In genomic region chrX:28659269-28659668, GRCh38 we compare ENCODE assay signal across 14 cellular contexts.
DNase-seq lines count a peak whose midpoint lies in the region; ATAC-seq, FAIRE-seq and TF ChIP-seq lines count a peak whose summit lies in the region.
"Had no signal": no experiment of that assay in that cellular context is flagged by ENCODE, and none has a peak within 500 bp of the region (broad histone marks: within the 10 kb centered on the region; RNA-seq: fewer than 3 reads in every experiment).

No MANE protein-coding gene starts in this region.

- H3K9me3 Mint-ChIP-seq in type B pancreatic cell, result peaks cover 10% of the 10 kb centered on the region

- TF ChIP-seq EP300 in HepG2 (IDR thresholded peaks at IDR 0.05; ENCODE audit: low read depth in 2 of 2, low read length in 2 of 2) (no peak), HepG2 (CRISPR knock-in tag; IDR thresholded peaks at IDR 0.05; ENCODE audit: borderline replicate concordance) (no peak)

- intact Hi-C loops in HepG2 (cut with micrococcal nuclease; ENCODE audit: unreplicated experiment), result no loop called here

- H3K4me3 Mint-ChIP-seq in type B pancreatic cell, result no peak overlapping the region
- H3K4me3 Mint-ChIP-seq: CD4-positive, CD25-positive, alpha-beta regulatory T cell had no signal

- peaks cover 4% of the 10 kb centered on the region for H3K36me3 Mint-ChIP-seq in type B pancreatic cell
- H3K36me3 Mint-ChIP-seq: CD4-positive, CD25-positive, alpha-beta regulatory T cell had no signal

- H3K27me3 ChIP-seq in liver (ENCODE audit: control insufficient read depth in 4 of 4, insufficient read depth in 4 of 4, low read length in 3 of 4), result peaks cover 0 to 3% (median 0%) of the 10 kb centered on the region in 4 donors
- H3K27me3 ChIP-seq in HepG2 (ENCODE audit: control insufficient read depth in 1 of 2, insufficient read depth in 2 of 2, low read length in 2 of 2), result no peaks in the 10 kb centered on the region

- peak; percentile 19 for TF ChIP-seq CTCF in liver (IDR thresholded peaks at IDR 0.05; ENCODE audit: low read depth, low read length, missing input control)
- TF ChIP-seq CTCF in HepG2 (CRISPR knock-in tag; IDR thresholded peaks at IDR 0.05), result no peak
- TF ChIP-seq CTCF in type B pancreatic cell (conservative IDR thresholded peaks at IDR 0.05), result peak; percentile 61

- POLR2A ChIA-PET in HepG2 (lab: Yijun Ruan, JAX), result no interaction called here

- H3K36me3 ChIP-seq in liver (ENCODE audit: control insufficient read depth in 4 of 4, insufficient read depth in 3 of 4, low read depth in 1 of 4, low read length in 3 of 4), result no peaks in the 10 kb centered on the region
- H3K36me3 ChIP-seq in HepG2 (replicated peaks in 1 of 2; ENCODE audit: control insufficient read depth in 1 of 2, insufficient read depth in 2 of 2, low read length in 2 of 2), result no peaks in the 10 kb centered on the region

- H3K79me2 ChIP-seq in HepG2 (ENCODE audit: insufficient read depth, low read length), result no peaks in the 10 kb centered on the region

- BruUV-seq in HepG2 (replicated peaks; lab: Mats Ljungman, UMichigan), result no TSS peak

- H3K9ac ChIP-seq in liver (ENCODE audit: low read depth in 1 of 2, low read length in 2 of 2) (no peak overlapping the region), HepG2 (ENCODE audit: insufficient read depth, low read depth, low read length) (no peak overlapping the region)

- no peak for TF ChIP-seq POLR2A in HepG2 (IDR thresholded peaks at IDR 0.05; ENCODE audit: insufficient read depth in 1 of 2, low read depth in 2 of 2, low read length in 2 of 2)
- TF ChIP-seq POLR2A in H54 (IDR thresholded peaks at IDR 0.05; ENCODE audit: low read depth, low read length), result no peak

- in situ Hi-C loops in HepG2 (cut with HindIII; ENCODE audit: extremely low pct_ligation_motif_present, low pct_unique_long_range_greater_than_20kb), result no loop called here

- H3K27ac Mint-ChIP-seq in type B pancreatic cell, result no peak overlapping the region
- H3K27ac Mint-ChIP-seq: CD4-positive, CD25-positive, alpha-beta regulatory T cell had no signal

- H3K4me3 ChIP-seq in liver (ENCODE audit: low read depth in 1 of 3, low read length in 3 of 3) (no peak overlapping the region), HepG2 (replicated peaks in 1 of 3; ENCODE audit: insufficient read depth in 1 of 3, low read depth in 2 of 3, low read length in 3 of 3) (no peak overlapping the region)

- H3K4me1 Mint-ChIP-seq in type B pancreatic cell (ENCODE audit: unreplicated experiment), result no peaks in the 10 kb centered on the region
- H3K4me1 Mint-ChIP-seq: CD4-positive, CD25-positive, alpha-beta regulatory T cell had no signal

- CTCF ChIA-PET in HepG2 (lab: Yijun Ruan, JAX; ENCODE audit: low intra/inter-chr PET ratio, low total read pairs), result no interaction called here

- H3K4me1 ChIP-seq in liver (ENCODE audit: control insufficient read depth in 4 of 4, insufficient read depth in 4 of 4, low read length in 3 of 4), result no peaks in the 10 kb centered on the region
- H3K4me1 ChIP-seq in HepG2 (ENCODE audit: insufficient read depth, low read length), result no peaks in the 10 kb centered on the region

- peaks cover 0 to 2% (median 0%) of the 10 kb centered on the region in 4 donors for H3K9me3 ChIP-seq in liver (ENCODE audit: control insufficient read depth in 4 of 4, low read length in 3 of 4)
- no peaks in the 10 kb centered on the region for H3K9me3 ChIP-seq in HepG2 (ENCODE audit: low read length)

- TF ChIP-seq RAD21 in liver (IDR thresholded peaks at IDR 0.05) (peak; percentile 20 to 60), HepG2 (CRISPR knock-in tag; IDR thresholded peaks at IDR 0.05) (no peak)

- WGBS in liver, result 82% methylated on average over 23 of the region's 23 CpGs
- WGBS in HepG2 (ENCODE audit: low lambda C conversion rate), result 96% methylated on average over 15 of the region's 23 CpGs

- FAIRE-seq in HepG2 (lab: Jason Lieb, UNC), result no peak
- FAIRE-seq in H54 (lab: Jason Lieb, UNC), result no peak

- ATAC-seq in HepG2, result no peak

- no peak overlapping the region for H3K27ac ChIP-seq in liver (ENCODE audit: low read depth in 1 of 2, low read length in 2 of 2)
- no peak overlapping the region for H3K27ac ChIP-seq in HepG2 (ENCODE audit: extremely low read length, insufficient read depth, low read length)

- H3K4me2 ChIP-seq in HepG2 (ENCODE audit: low read depth, low read length), result no peak overlapping the region

- no peak overlapping the region for H2AFZ ChIP-seq in HepG2 (ENCODE audit: low read length)

- DNase-seq in HepG2 (ENCODE audit: low spot score) (no peak), NCI-H1930 (lab: John Stamatoyannopoulos, UW) (peak; percentile 15 to 51), dermis blood vessel endothelial cell (peak; percentile 0), type B pancreatic cell (ENCODE audit: extremely low spot score, unreplicated experiment) (no peak), kidney glomerular epithelial cell (lab: John Stamatoyannopoulos, UW) (no peak), H54 (ENCODE audit: insufficient read length, low spot score) (no peak)
- DNase-seq in stimulated activated CD4-positive, alpha-beta T cell treated with anti-CD3 and anti-CD28 coated beads, Interleukin-2, amount 100 ng/mL, for 24 hours, result no peak
- DNase-seq: activated T-cell treated with anti-CD3 and anti-CD28 coated beads, Interleukin-2, amount 50 U/mL, for 1 hour; mesenchymal stem cell; NCI-H524 treated with DMSO at 0.1 percent for 48 hours; retina; T-helper 2 cell had no signal

- H3K27me3 Mint-ChIP-seq in type B pancreatic cell, result no peaks in the 10 kb centered on the region
- H3K27me3 Mint-ChIP-seq: CD4-positive, CD25-positive, alpha-beta regulatory T cell had no signal

- no peaks in the 10 kb centered on the region for H4K20me1 ChIP-seq in HepG2 (ENCODE audit: insufficient read depth, low read length)

TF ChIP-seq in liver, 16 proteins besides CTCF, POLR2A, EP300 and RAD21:
- no peak for TF ChIP-seq HNF4G (IDR thresholded peaks at IDR 0.05)
- no peak for TF ChIP-seq NR2F2 (IDR thresholded peaks at IDR 0.05)
- no peak for TF ChIP-seq FOXA1 (IDR thresholded peaks at IDR 0.05)
TF ChIP-seq in liver: peak in this region for 0.

TF ChIP-seq in HepG2, 621 proteins besides CTCF, POLR2A, EP300 and RAD21 (continues in another document):
- TF ChIP-seq SMAD1 (CRISPR knock-in tag; IDR thresholded peaks at IDR 0.05; ENCODE audit: borderline replicate concordance, low read depth) (no peak), PLRG1 (conservative IDR thresholded peaks at IDR 0.05) (no peak), SRF (IDR thresholded peaks at IDR 0.05; ENCODE audit: low read depth, low read length) (no peak), KLF6 (CRISPR knock-in tag; IDR thresholded peaks at IDR 0.05) (no peak), ZNF17 (CRISPR knock-in tag; IDR thresholded peaks at IDR 0.05) (no peak), RBM39 (IDR thresholded peaks at IDR 0.05; ENCODE audit: low read depth, low read length, poor library complexity, severe bottlenecking) (no peak), MXD4 (CRISPR knock-in tag; IDR thresholded peaks at IDR 0.05) (no peak), ZNF547 (CRISPR knock-in tag; IDR thresholded peaks at IDR 0.05) (no peak), ZBTB43 (CRISPR knock-in tag; conservative IDR thresholded peaks at IDR 0.05) (no peak)
- TF ChIP-seq, protein P1, sequence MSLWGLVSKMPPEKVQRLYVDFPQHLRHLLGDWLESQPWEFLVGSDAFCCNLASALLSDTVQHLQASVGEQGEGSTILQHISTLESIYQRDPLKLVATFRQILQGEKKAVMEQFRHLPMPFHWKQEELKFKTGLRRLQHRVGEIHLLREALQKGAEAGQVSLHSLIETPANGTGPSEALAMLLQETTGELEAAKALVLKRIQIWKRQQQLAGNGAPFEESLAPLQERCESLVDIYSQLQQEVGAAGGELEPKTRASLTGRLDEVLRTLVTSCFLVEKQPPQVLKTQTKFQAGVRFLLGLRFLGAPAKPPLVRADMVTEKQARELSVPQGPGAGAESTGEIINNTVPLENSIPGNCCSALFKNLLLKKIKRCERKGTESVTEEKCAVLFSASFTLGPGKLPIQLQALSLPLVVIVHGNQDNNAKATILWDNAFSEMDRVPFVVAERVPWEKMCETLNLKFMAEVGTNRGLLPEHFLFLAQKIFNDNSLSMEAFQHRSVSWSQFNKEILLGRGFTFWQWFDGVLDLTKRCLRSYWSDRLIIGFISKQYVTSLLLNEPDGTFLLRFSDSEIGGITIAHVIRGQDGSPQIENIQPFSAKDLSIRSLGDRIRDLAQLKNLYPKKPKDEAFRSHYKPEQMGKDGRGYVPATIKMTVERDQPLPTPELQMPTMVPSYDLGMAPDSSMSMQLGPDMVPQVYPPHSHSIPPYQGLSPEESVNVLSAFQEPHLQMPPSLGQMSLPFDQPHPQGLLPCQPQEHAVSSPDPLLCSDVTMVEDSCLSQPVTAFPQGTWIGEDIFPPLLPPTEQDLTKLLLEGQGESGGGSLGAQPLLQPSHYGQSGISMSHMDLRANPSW (CRISPR knock-in tag; IDR thresholded peaks at IDR 0.05; ENCODE audit: borderline replicate concordance), result no peak
- TF ChIP-seq, protein P2, sequence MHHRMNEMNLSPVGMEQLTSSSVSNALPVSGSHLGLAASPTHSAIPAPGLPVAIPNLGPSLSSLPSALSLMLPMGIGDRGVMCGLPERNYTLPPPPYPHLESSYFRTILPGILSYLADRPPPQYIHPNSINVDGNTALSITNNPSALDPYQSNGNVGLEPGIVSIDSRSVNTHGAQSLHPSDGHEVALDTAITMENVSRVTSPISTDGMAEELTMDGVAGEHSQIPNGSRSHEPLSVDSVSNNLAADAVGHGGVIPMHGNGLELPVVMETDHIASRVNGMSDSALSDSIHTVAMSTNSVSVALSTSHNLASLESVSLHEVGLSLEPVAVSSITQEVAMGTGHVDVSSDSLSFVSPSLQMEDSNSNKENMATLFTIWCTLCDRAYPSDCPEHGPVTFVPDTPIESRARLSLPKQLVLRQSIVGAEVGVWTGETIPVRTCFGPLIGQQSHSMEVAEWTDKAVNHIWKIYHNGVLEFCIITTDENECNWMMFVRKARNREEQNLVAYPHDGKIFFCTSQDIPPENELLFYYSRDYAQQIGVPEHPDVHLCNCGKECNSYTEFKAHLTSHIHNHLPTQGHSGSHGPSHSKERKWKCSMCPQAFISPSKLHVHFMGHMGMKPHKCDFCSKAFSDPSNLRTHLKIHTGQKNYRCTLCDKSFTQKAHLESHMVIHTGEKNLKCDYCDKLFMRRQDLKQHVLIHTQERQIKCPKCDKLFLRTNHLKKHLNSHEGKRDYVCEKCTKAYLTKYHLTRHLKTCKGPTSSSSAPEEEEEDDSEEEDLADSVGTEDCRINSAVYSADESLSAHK (CRISPR knock-in tag; IDR thresholded peaks at IDR 0.05; ENCODE audit: borderline replicate concordance), result no peak

Comparison
In these comparisons a context has a peak if more than half of its experiments do, and no peak if none do; other contexts are left out.
1. DNase-seq: peak in NCI-H1930 (2 of 2) and dermis blood vessel endothelial cell (single experiment); none in HepG2 (single experiment), type B pancreatic cell (single experiment), kidney glomerular epithelial cell (single experiment), H54 (single experiment) and stimulated activated CD4-positive, alpha-beta T cell treated with anti-CD3 and anti-CD28 coated beads, Interleukin-2, amount 100 ng/mL, for 24 hours (0 of 2).